In the genomic region with DNA sequence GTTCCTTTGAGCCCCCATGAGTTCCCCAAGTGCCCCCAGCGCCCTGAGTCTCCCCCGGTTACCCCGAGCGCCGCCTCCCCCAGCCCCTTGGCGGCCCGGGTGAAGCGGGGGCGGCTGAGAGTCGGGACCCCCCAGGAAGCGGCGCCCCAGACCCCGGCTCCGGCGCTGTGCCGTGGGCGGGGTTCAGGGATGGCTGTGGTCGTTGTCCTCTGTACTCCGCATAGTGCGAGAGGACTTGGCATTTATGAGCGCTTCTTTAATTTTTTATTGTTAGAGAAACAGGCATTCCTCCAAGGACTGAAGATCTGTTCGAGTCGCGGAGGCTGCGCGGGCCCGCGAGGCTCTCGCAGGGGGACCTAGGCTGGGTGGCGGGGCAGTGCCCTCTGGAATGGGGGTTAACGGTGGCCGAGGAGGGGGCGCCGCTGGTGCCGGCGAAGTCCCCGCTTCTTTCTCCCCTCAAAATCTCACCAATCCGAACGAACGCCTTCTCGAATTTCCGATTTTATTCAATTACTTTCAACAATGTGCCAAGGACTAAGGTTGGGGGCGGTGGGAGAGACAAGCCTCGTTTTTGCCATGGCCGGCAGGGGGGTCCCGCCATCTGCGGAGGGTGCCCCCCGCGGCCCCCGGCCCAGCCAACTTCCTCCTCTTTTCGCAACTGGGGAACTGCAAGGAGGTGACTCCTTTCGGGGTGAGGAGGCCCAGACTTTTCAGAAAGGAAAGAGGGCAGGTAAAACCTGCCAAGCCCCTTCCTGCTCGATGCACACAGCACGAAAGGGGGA, we compare ENCODE assay signal across 9 cellular contexts. TPM values are rescaled to one million over a fixed set of nuclear protein-coding genes. Genes with fewer than 3 reads are reported as not detected.
DNase-seq lines count a peak whose midpoint lies in the region; ATAC-seq, FAIRE-seq and TF ChIP-seq lines count a peak whose summit lies in the region.
"Had no signal": no experiment of that assay in that cellular context is flagged by ENCODE, and none has a peak within 500 bp of the region (broad histone marks: within the 10 kb centered on the region; RNA-seq: fewer than 3 reads in every experiment).

No MANE protein-coding gene starts in this region.

- SMC1A ChIA-PET in GM12878 (lab: Charles Lee; ENCODE audit: uncharacterized antibody, unreplicated experiment): no interaction called here

- H2AK5ac ChIP-seq in mesenchymal stem cell (ENCODE audit: low read length, severe bottlenecking): no peak overlapping the region

- no peaks in the 10 kb centered on the region for H3K36me3 ChIP-seq in GM12878 (ENCODE audit: control insufficient read depth in 2 of 2, insufficient read depth in 2 of 2, low read length in 1 of 2)
- H3K36me3 ChIP-seq in mesenchymal stem cell (ENCODE audit: control insufficient read depth in 1 of 2, insufficient read depth in 2 of 2, low read depth in 1 of 2, low read length in 2 of 2): peaks cover 0 to 5% of the 10 kb centered on the region in 2 experiments
- no peaks in the 10 kb centered on the region for H3K36me3 ChIP-seq in uterus

- H3K27me3 ChIP-seq in GM12878 (replicated peaks in 1 of 2; ENCODE audit: control insufficient read depth in 2 of 2, insufficient read depth in 2 of 2, low read length in 1 of 2) (peaks cover 7 to 25% of the 10 kb centered on the region in 2 experiments; a peak in 3 of 4 replicates), mesenchymal stem cell (ENCODE audit: control insufficient read depth in 1 of 2, insufficient read depth in 1 of 2, low read length in 2 of 2) (peaks cover 31 to 32% of the 10 kb centered on the region in 2 experiments), uterus (peaks cover 0 to 13% of the 10 kb centered on the region in 2 donors)

- no peaks in the 10 kb centered on the region for H3K79me1 ChIP-seq in mesenchymal stem cell (replicated peaks; ENCODE audit: low read length, poor library complexity, severe bottlenecking)

- H3K9me3 Mint-ChIP-seq in activated naive CD4-positive, alpha-beta T cell treated with anti-CD3 and anti-CD28 coated beads, Interleukin-2, amount 10 ng/mL, durations not matched to agents 7 days and 5 days: no peaks in the 10 kb centered on the region

- H3K4me3 Mint-ChIP-seq in activated naive CD4-positive, alpha-beta T cell treated with anti-CD3 and anti-CD28 coated beads, Interleukin-2, amount 10 ng/mL, durations not matched to agents 7 days and 5 days: peak overlapping the region; percentile 68

- ATAC-seq in GM12878 (peak; percentile 21), HG03432 (IDR thresholded peaks at IDR 0.05; ENCODE audit: unreplicated experiment) (no peak)

- H3K27ac ChIP-seq in GM12878 (ENCODE audit: control insufficient read depth, insufficient read depth) (no peak overlapping the region), mesenchymal stem cell (ENCODE audit: low read length, poor library complexity, severe bottlenecking) (no peak overlapping the region), uterus (no peak overlapping the region)

- peak; percentile 32 for DNase-seq in activated naive CD4-positive, alpha-beta T cell treated with anti-CD3 and anti-CD28 coated beads, Interleukin-2, amount 10 ng/mL, durations not matched to agents 7 days and 5 days
- DNase-seq in activated naive CD4-positive, alpha-beta T cell (lab: John Stamatoyannopoulos, UW): no peak
- DNase-seq in GM12878 (ENCODE audit: low read depth, low spot score) (no peak), mesenchymal stem cell (no peak), uterus (no peak), superior temporal gyrus (ENCODE audit: extremely low spot score) (no peak), GM12892 (ENCODE audit: insufficient read length) (no peak)

- H3K23ac ChIP-seq in mesenchymal stem cell (ENCODE audit: low read length in 2 of 2): no peak overlapping the region

- no peak overlapping the region for H2BK120ac ChIP-seq in mesenchymal stem cell (ENCODE audit: low read depth, low read length)

- H3K27ac Mint-ChIP-seq in activated naive CD4-positive, alpha-beta T cell treated with anti-CD3 and anti-CD28 coated beads, Interleukin-2, amount 10 ng/mL, durations not matched to agents 7 days and 5 days: no peak overlapping the region

- H2AFZ ChIP-seq in GM12878 (ENCODE audit: control insufficient read depth, low read depth, low read length) (no peak overlapping the region; the same call in 1 of the 2 replicates), mesenchymal stem cell (ENCODE audit: low read depth, low read length) (no peak overlapping the region)

- H3K4me3 ChIP-seq in GM12878 (peak overlapping the region; percentile 70), mesenchymal stem cell (ENCODE audit: insufficient read depth in 1 of 2, low read depth in 1 of 2, low read length in 2 of 2) (peak overlapping the region; percentile 64 to 74), uterus (peak overlapping the region; percentile 21 to 36)

- no peak overlapping the region for H2BK15ac ChIP-seq in mesenchymal stem cell (ENCODE audit: low read depth, poor library complexity, severe bottlenecking)

- H3K79me2 ChIP-seq in GM12878 (ENCODE audit: control insufficient read depth, insufficient read depth, low read length): no peaks in the 10 kb centered on the region

- H3K36me3 Mint-ChIP-seq in activated naive CD4-positive, alpha-beta T cell treated with anti-CD3 and anti-CD28 coated beads, Interleukin-2, amount 10 ng/mL, durations not matched to agents 7 days and 5 days: no peaks in the 10 kb centered on the region

- no peak for FAIRE-seq in GM12878 (lab: Jason Lieb, UNC)
- no peak for FAIRE-seq in GM12892 (lab: Jason Lieb, UNC)

- RAD21 ChIA-PET in GM12878 (lab: Charles Lee; ENCODE audit: unreplicated experiment): no interaction called here

- H3K4me1 ChIP-seq in GM12878 (ENCODE audit: control insufficient read depth, insufficient read depth, low read length) (peaks cover 12% of the 10 kb centered on the region), mesenchymal stem cell (ENCODE audit: control insufficient read depth, insufficient read depth, low read depth, low read length) (peaks cover 28% of the 10 kb centered on the region), uterus (peaks cover 0 to 13% of the 10 kb centered on the region in 2 donors)

- no peak for TF ChIP-seq POLR2A in GM12878 (IDR thresholded peaks at IDR 0.05; ENCODE audit: low read depth, low read length)
- no peak for TF ChIP-seq POLR2A in uterus (IDR thresholded peaks at IDR 0.05)
- TF ChIP-seq POLR2A in GM12892 (IDR thresholded peaks at IDR 0.05; ENCODE audit: low read depth, low read length): no peak

- CTCF ChIA-PET in activated naive CD4-positive, alpha-beta T cell treated with anti-CD3 and anti-CD28 coated beads, Interleukin-2, amount 10 ng/mL, durations not matched to agents 7 days and 5 days (lab: Charles Lee): no interaction called here
- CTCF ChIA-PET in GM12878 (lab: Yijun Ruan, JAX): interaction anchor here (5.0 to 6.6 kb wide), 2 partner anchors 9 to 296 kb away, joined by 67 to 101 read pairs; no protein-coding TSS in a partner anchor

- no peak overlapping the region for H2BK12ac ChIP-seq in mesenchymal stem cell (ENCODE audit: low read length in 2 of 2)

- no peaks in the 10 kb centered on the region for H3K9me3 ChIP-seq in GM12878 (replicated peaks; ENCODE audit: control insufficient read depth, insufficient read depth, low read length)
- H3K9me3 ChIP-seq in mesenchymal stem cell (ENCODE audit: control insufficient read depth, low read length): no peaks in the 10 kb centered on the region
- H3K9me3 ChIP-seq in uterus: no peaks in the 10 kb centered on the region

- BruUV-seq in GM12878 (replicated peaks; lab: Mats Ljungman, UMichigan): no TSS peak

- peaks cover 88% of the 10 kb centered on the region for H3K27me3 Mint-ChIP-seq in activated naive CD4-positive, alpha-beta T cell treated with anti-CD3 and anti-CD28 coated beads, Interleukin-2, amount 10 ng/mL, durations not matched to agents 7 days and 5 days

- WGBS in GM12878 (ENCODE audit: insufficient coverage, insufficient replicate concordance, low lambda C conversion rate, missing lambda C conversion rate): 5% methylated on average over 37 of the region's 54 CpGs
- WGBS in mesenchymal stem cell: 4% methylated on average over 46 of the region's 54 CpGs

- no peak overlapping the region for H3K14ac ChIP-seq in mesenchymal stem cell (ENCODE audit: low read length in 2 of 2)

- H2BK5ac ChIP-seq in mesenchymal stem cell (ENCODE audit: low read depth, low read length, poor library complexity, severe bottlenecking): no peak overlapping the region

- H3K9ac ChIP-seq in GM12878 (ENCODE audit: control insufficient read depth, insufficient read depth, low read length): peak overlapping the region; percentile 14
- peak overlapping the region; percentile 44 for H3K9ac ChIP-seq in mesenchymal stem cell (ENCODE audit: low read length)

- no peaks in the 10 kb centered on the region for H4K20me1 ChIP-seq in GM12878 (ENCODE audit: control insufficient read depth, insufficient read depth)

- no peak for TF ChIP-seq RAD21 in GM12878 (IDR thresholded peaks at IDR 0.05; ENCODE audit: insufficient read depth, low read depth, low read length)

- H3K4me1 Mint-ChIP-seq in activated naive CD4-positive, alpha-beta T cell treated with anti-CD3 and anti-CD28 coated beads, Interleukin-2, amount 10 ng/mL, durations not matched to agents 7 days and 5 days: peaks cover 28% of the 10 kb centered on the region

- no peak overlapping the region for H3K4ac ChIP-seq in mesenchymal stem cell (ENCODE audit: low read depth in 1 of 2, low read length in 2 of 2)

- POLR2A ChIA-PET in GM12878 (lab: Charles Lee): no interaction called here

- intact Hi-C loops in GM12878 (cut with micrococcal nuclease; ENCODE audit: unreplicated experiment): loop anchor here (5.0 kb wide), 1 partner anchor 219 kb away; no protein-coding TSS in a partner anchor
- intact Hi-C loops in uterus (cut with DNase I; ENCODE audit: low total_unique reads): no loop called here

- no peak overlapping the region for H3K18ac ChIP-seq in mesenchymal stem cell (ENCODE audit: low read depth in 1 of 2, low read length in 2 of 2)

- in situ Hi-C loops in GM12878 (cut with MboI): loop anchor here (25.0 kb wide), 1 partner anchor 644 kb away; no protein-coding TSS in a partner anchor

- TF ChIP-seq EP300 in GM12878 (IDR thresholded peaks at IDR 0.05; ENCODE audit: borderline replicate concordance in 1 of 2, control insufficient read depth in 1 of 2, low read depth in 2 of 2, low read length in 2 of 2): no peak

- peak overlapping the region; percentile 91 for H3K4me2 ChIP-seq in GM12878 (ENCODE audit: control insufficient read depth, insufficient read depth)
- peak overlapping the region; percentile 96 for H3K4me2 ChIP-seq in mesenchymal stem cell (ENCODE audit: low read length, poor library complexity, severe bottlenecking)

- TF ChIP-seq CTCF in GM12878 (IDR thresholded peaks at IDR 0.05 in 2 of 3, conservative IDR thresholded peaks at IDR 0.05 in 1 of 3; ENCODE audit: control insufficient read depth in 2 of 3, extremely low read depth in 1 of 3, insufficient read depth in 1 of 3, low read depth in 3 of 3, low read length in 3 of 3): no peak
- no peak for TF ChIP-seq CTCF in uterus (IDR thresholded peaks at IDR 0.05)

- no peak overlapping the region for H4K91ac ChIP-seq in mesenchymal stem cell (ENCODE audit: low read length)

- H4K8ac ChIP-seq in mesenchymal stem cell (ENCODE audit: low read length): no peak overlapping the region

RNA-seq across cellular contexts. Expression of a gene that starts 0.6 kb away (rescaled TPM):
- not detected in 2 replicates for total RNA-seq in GM12878 (2013; cell fraction: nucleolus; rRNA removed)
- total RNA-seq in GM12878 (2014; rRNA removed) (0.16 and 0.28 TPM in 2 replicates), GM12878 (2014; rRNA removed; fragmentation: Illumina TruSeq; extraction: Trizol) (0.28 and 0.31 TPM in 2 replicates), GM12878 (2021) (0.24 and 0.44 TPM in 2 replicates), uterus (1 to 10 TPM in 2 of 4 donors, not detected in 2; 1.2 to 2.5 TPM)
- polyA plus RNA-seq in GM12878 (2011; ENCODE audit: low read depth): 0.38 TPM
- polyA plus RNA-seq in GM12878 (2011; rRNA removed) (0.56 and 1.1 TPM in 2 replicates), GM12878 (2014; fragmentation: Illumina TruSeq; extraction: Trizol) (0.24 and 0.28 TPM in 2 replicates), GM12878 (2014; fragmentation: Nextera tagmentation; extraction: Ambion mirVana) (under 1 TPM in 1 of 2 experiments, not detected in 1; 0.07 TPM), GM12878 (2014; rRNA removed) (0.06 and 0.27 TPM in 2 replicates), GM12878 (2016; fragmentation: Nextera tagmentation; extraction: Ambion mirVana) (under 1 TPM; 0.57 to 0.59 TPM)
- 0.62 and 0.76 TPM in 2 replicates for polyA plus RNA-seq in GM12878 (2011; cell fraction: cytosol; rRNA removed)
- 0.37 and 0.42 TPM in 2 replicates for polyA plus RNA-seq in GM12878 (2011; cell fraction: nucleus; rRNA removed)
- polyA plus RNA-seq in GM12878 (2012): 0.50 and 0.53 TPM in 2 replicates
- 0.67 and 0.80 TPM in 2 replicates for polyA minus RNA-seq in GM12878 (2011; rRNA and poly(A)+ RNA removed)
- polyA minus RNA-seq in GM12878 (2011; cell fraction: cytosol; rRNA and poly(A)+ RNA removed): 0.53 TPM in 1 of 2 replicates, not detected in the other
- polyA minus RNA-seq in GM12878 (2011; cell fraction: nucleus; rRNA and poly(A)+ RNA removed): 0.29 and 0.36 TPM in 2 replicates
- polyA plus RNA-seq in mesenchymal stem cell (2013, experiment 1 of 2): 0.01 TPM
- polyA plus RNA-seq in mesenchymal stem cell (2013, experiment 2 of 2): 0.01 TPM
- 0.15 TPM for polyA plus RNA-seq in GM12892 (2012; ENCODE audit: missing spikeins)

RNA-seq across cellular contexts. Expression of a gene that starts 32.5 kb away (rescaled TPM):
- not detected in 2 replicates for total RNA-seq in GM12878 (2013; cell fraction: nucleolus; rRNA removed)
- total RNA-seq in GM12878 (2014; rRNA removed): 0.11 TPM in 1 of 2 replicates, not detected in the other
- total RNA-seq in GM12878 (2014; rRNA removed; fragmentation: Illumina TruSeq; extraction: Trizol): 0.05 TPM in 1 of 2 replicates, not detected in the other
- total RNA-seq in GM12878 (2021): not detected in 2 replicates
- not detected for polyA plus RNA-seq in GM12878 (2011; ENCODE audit: low read depth)
- 0.08 and 0.17 TPM in 2 replicates for polyA plus RNA-seq in GM12878 (2011; rRNA removed)
- polyA plus RNA-seq in GM12878 (2011; cell fraction: cytosol; rRNA removed): 0.07 and 0.12 TPM in 2 replicates
- 0.07 and 0.10 TPM in 2 replicates for polyA plus RNA-seq in GM12878 (2011; cell fraction: nucleus; rRNA removed)
- polyA plus RNA-seq in GM12878 (2012): 0.08 and 0.13 TPM in 2 replicates
- 0.04 TPM in 1 of 2 replicates, not detected in the other for polyA plus RNA-seq in GM12878 (2014; fragmentation: Illumina TruSeq; extraction: Trizol)
- polyA plus RNA-seq in GM12878 (2014; fragmentation: Nextera tagmentation; extraction: Ambion mirVana): not detected
- 0.03 TPM in 2 replicates for polyA plus RNA-seq in GM12878 (2014; rRNA removed)
- under 1 TPM in 1 of 2 experiments, not detected in 1; 0.03 TPM for polyA plus RNA-seq in GM12878 (2016; fragmentation: Nextera tagmentation; extraction: Ambion mirVana)
- polyA minus RNA-seq in GM12878 (2011; rRNA and poly(A)+ RNA removed): 0.07 and 0.26 TPM in 2 replicates
- not detected in 2 replicates for polyA minus RNA-seq in GM12878 (2011; cell fraction: cytosol; rRNA and poly(A)+ RNA removed)
- under 0.01 TPM in 1 of 2 replicates, not detected in the other for polyA minus RNA-seq in GM12878 (2011; cell fraction: nucleus; rRNA and poly(A)+ RNA removed)
- polyA plus RNA-seq in mesenchymal stem cell (2013, experiment 1 of 2): 0.03 TPM
- 0.03 TPM for polyA plus RNA-seq in mesenchymal stem cell (2013, experiment 2 of 2)
- under 1 TPM in 2 of 4 donors, not detected in 2; 0.07 to 0.37 TPM for total RNA-seq in uterus
- 0.06 TPM for polyA plus RNA-seq in GM12892 (2012; ENCODE audit: missing spikeins)

RNA-seq across cellular contexts. Expression of a gene that starts 38.8 kb away (rescaled TPM):
- not detected in 2 replicates for total RNA-seq in GM12878 (2013; cell fraction: nucleolus; rRNA removed)
- total RNA-seq in GM12878 (2014; rRNA removed): not detected in 2 replicates
- total RNA-seq in GM12878 (2014; rRNA removed; fragmentation: Illumina TruSeq; extraction: Trizol): not detected in 2 replicates
- not detected in 2 replicates for total RNA-seq in GM12878 (2021)
- not detected for polyA plus RNA-seq in GM12878 (2011; ENCODE audit: low read depth)
- polyA plus RNA-seq in GM12878 (2011; rRNA removed): 0.03 TPM in 1 of 2 replicates, not detected in the other
- not detected in 2 replicates for polyA plus RNA-seq in GM12878 (2011; cell fraction: cytosol; rRNA removed)
- polyA plus RNA-seq in GM12878 (2011; cell fraction: nucleus; rRNA removed): not detected in 2 replicates
- not detected in 2 replicates for polyA plus RNA-seq in GM12878 (2012)
- not detected in 2 replicates for polyA plus RNA-seq in GM12878 (2014; fragmentation: Illumina TruSeq; extraction: Trizol)
- polyA plus RNA-seq in GM12878 (2014; fragmentation: Nextera tagmentation; extraction: Ambion mirVana): not detected
- not detected in 2 replicates for polyA plus RNA-seq in GM12878 (2014; rRNA removed)
- polyA plus RNA-seq in GM12878 (2016; fragmentation: Nextera tagmentation; extraction: Ambion mirVana): not detected
- polyA minus RNA-seq in GM12878 (2011; rRNA and poly(A)+ RNA removed): not detected in 2 replicates
- polyA minus RNA-seq in GM12878 (2011; cell fraction: cytosol; rRNA and poly(A)+ RNA removed): not detected in 2 replicates
- not detected in 2 replicates for polyA minus RNA-seq in GM12878 (2011; cell fraction: nucleus; rRNA and poly(A)+ RNA removed)
- polyA plus RNA-seq in mesenchymal stem cell (2013, experiment 1 of 2): not detected
- polyA plus RNA-seq in mesenchymal stem cell (2013, experiment 2 of 2): not detected
- total RNA-seq in uterus: under 1 TPM in 1 of 4 donors, not detected in 3; 0.41 TPM
- not detected for polyA plus RNA-seq in GM12892 (2012; ENCODE audit: missing spikeins)
- total RNA-seq: Daoy had no signal
